In the genomic region with DNA sequence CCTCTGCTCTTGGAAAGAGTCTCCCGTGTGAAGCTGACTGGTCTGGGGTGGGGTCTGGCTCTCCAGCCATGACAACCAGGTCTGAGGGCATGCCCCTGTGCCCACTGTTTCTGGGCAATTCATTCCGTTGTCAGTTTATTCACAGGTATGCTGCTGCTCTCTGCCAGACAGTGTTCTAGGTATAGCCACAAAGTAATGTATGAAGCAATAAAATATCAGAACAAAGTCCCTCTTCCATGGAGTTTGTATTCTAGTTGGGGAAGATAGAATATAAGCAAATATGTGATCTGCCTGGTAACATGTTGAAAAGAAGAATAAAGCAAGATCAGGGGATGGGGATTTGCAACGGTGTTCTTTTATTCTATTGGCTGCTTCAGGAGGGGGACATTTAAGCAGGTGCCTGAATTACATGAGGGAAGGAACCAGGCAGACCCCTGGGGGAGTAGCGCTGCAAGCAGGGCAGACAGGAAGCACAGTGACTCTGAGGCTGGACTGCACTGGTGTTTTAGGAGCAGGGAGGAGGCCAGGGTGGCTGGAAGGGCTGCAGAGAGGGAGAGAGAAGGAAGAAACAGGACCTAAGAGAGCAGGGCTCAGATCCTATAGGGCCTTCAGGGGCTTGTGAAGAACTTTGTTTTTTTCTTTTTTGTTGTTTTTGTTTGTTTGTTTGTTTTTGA, we compare ENCODE assay signal across 19 cellular contexts.
DNase-seq lines count a peak whose midpoint lies in the region; ATAC-seq and TF ChIP-seq lines count a peak whose summit lies in the region.
"Had no signal": no experiment of that assay in that cellular context is flagged by ENCODE, and none has a peak within 500 bp of the region (broad histone marks: within the 10 kb centered on the region; RNA-seq: fewer than 3 reads in every experiment).

No MANE protein-coding gene starts in this region.

- no peaks in the 10 kb centered on the region for H3K27me3 ChIP-seq in heart right ventricle

- intact Hi-C loops in head of caudate nucleus (cut with DNase I) (loop anchor here (10.0 kb wide), 1 partner anchor 60 kb away; a partner anchor contains a TSS), heart right ventricle (cut with DNase I) (no loop called here)

- TF ChIP-seq CTCF in heart right ventricle (IDR thresholded peaks at IDR 0.05): no peak

- H3K9me3 ChIP-seq in heart right ventricle: no peaks in the 10 kb centered on the region

- WGBS in heart right ventricle, 2 donors: 78 to 80% methylated on average over 4 of the region's 4 CpGs

- H3K36me3 Mint-ChIP-seq in stimulated activated naive CD8-positive, alpha-beta T cell treated with anti-CD3 and anti-CD28 coated beads, Interleukin-15, Interleukin-2, amounts not matched to agents 100 ng/mL and 50 ng/mL, for 24 hours (ENCODE audit: low read depth): peaks cover 73% of the 10 kb centered on the region

- no peak for ATAC-seq in stimulated activated naive CD8-positive, alpha-beta T cell treated with anti-CD3 and anti-CD28 coated beads, Interleukin-15, Interleukin-2, amounts not matched to agents 100 U/mL and 50 U/mL, for 24 hours
- no peak for ATAC-seq in heart right ventricle
- ATAC-seq: left ventricle myocardium superior, sciatic nerve had no signal

- peak overlapping the region; percentile 92 for H3K27ac Mint-ChIP-seq in stimulated activated naive CD8-positive, alpha-beta T cell treated with anti-CD3 and anti-CD28 coated beads, Interleukin-15, Interleukin-2, amounts not matched to agents 100 ng/mL and 50 ng/mL, for 24 hours

- H3K4me1 ChIP-seq in heart right ventricle: peaks cover 0 to 4% (median 0%) of the 10 kb centered on the region in 9 donors

- peaks cover 76% of the 10 kb centered on the region for H3K4me1 Mint-ChIP-seq in stimulated activated naive CD8-positive, alpha-beta T cell treated with anti-CD3 and anti-CD28 coated beads, Interleukin-15, Interleukin-2, amounts not matched to agents 100 ng/mL and 50 ng/mL, for 24 hours (ENCODE audit: low read depth)

- H3K27ac ChIP-seq in heart right ventricle: no peak overlapping the region
- H3K27ac ChIP-seq: WERI-Rb-1 had no signal

- no peaks in the 10 kb centered on the region for H3K27me3 Mint-ChIP-seq in stimulated activated naive CD8-positive, alpha-beta T cell treated with anti-CD3 and anti-CD28 coated beads, Interleukin-15, Interleukin-2, amounts not matched to agents 100 ng/mL and 50 ng/mL, for 24 hours

- H3K36me3 ChIP-seq in heart right ventricle: peaks cover 0 to 43% (median 0%) of the 10 kb centered on the region in 9 donors
- H3K36me3 ChIP-seq: WERI-Rb-1 had no signal

- no peak overlapping the region for H3K4me3 ChIP-seq in heart right ventricle

- no peaks in the 10 kb centered on the region for H3K9me3 Mint-ChIP-seq in stimulated activated naive CD8-positive, alpha-beta T cell treated with anti-CD3 and anti-CD28 coated beads, Interleukin-15, Interleukin-2, amounts not matched to agents 100 ng/mL and 50 ng/mL, for 24 hours

- DNase-seq in stimulated activated naive CD8-positive, alpha-beta T cell treated with anti-CD3 and anti-CD28 coated beads, Interleukin-15, Interleukin-2, amounts not matched to agents 100 U/mL and 50 U/mL, for 24 hours: no peak
- peak; percentile 8 for DNase-seq in NCI-H748 treated with DMSO at 0.1 percent for 48 hours (lab: John Stamatoyannopoulos, UW)
- DNase-seq in left kidney (ENCODE audit: low read depth, low spot score): peak; percentile 7
- no peak for DNase-seq in head of caudate nucleus
- no peak for DNase-seq in AML-193 (lab: John Stamatoyannopoulos, UW)
- DNase-seq in heart right ventricle: no peak
- no peak for DNase-seq in SIG-M5 treated with dmso at 0.1 percent for 504 hours (lab: John Stamatoyannopoulos, UW; ENCODE audit: unreplicated experiment)
- DNase-seq: activated effector memory CD4-positive, alpha-beta T cell treated with Interleukin-2 at 50 U/mL for 16 hours; glutamatergic neuron; left ventricle myocardium superior; NCI-H1105; NCI-H524 treated with DMSO at 0.1 percent for 48 hours; nucleus accumbens; SIG-M5; stimulated activated naive CD4-positive, alpha-beta T cell; trophoblast cell; WERI-Rb-1 had no signal

- H3K4me3 Mint-ChIP-seq in stimulated activated naive CD8-positive, alpha-beta T cell treated with anti-CD3 and anti-CD28 coated beads, Interleukin-15, Interleukin-2, amounts not matched to agents 100 ng/mL and 50 ng/mL, for 24 hours: peak overlapping the region; percentile 43

Comparison
In these comparisons a context has a peak if more than half of its experiments do, and no peak if none do; other contexts are left out.
1. DNase-seq: peak in NCI-H748 treated with DMSO at 0.1 percent for 48 hours (single experiment) and left kidney (single experiment); none in stimulated activated naive CD8-positive, alpha-beta T cell treated with anti-CD3 and anti-CD28 coated beads, Interleukin-15, Interleukin-2, amounts not matched to agents 100 U/mL and 50 U/mL, for 24 hours (single experiment), head of caudate nucleus (0 of 42), AML-193 (0 of 2), heart right ventricle (0 of 2) and SIG-M5 treated with dmso at 0.1 percent for 504 hours (single experiment).